ENCODE assay signal across 9 cellular contexts in genomic region chr1:31723828-31724359, GRCh38. TPM values are rescaled to one million over a fixed set of nuclear protein-coding genes. Genes with fewer than 3 reads are reported as not detected.
DNase-seq lines count a peak whose midpoint lies in the region; TF ChIP-seq lines count a peak whose summit lies in the region.
"Had no signal": no experiment of that assay in that cellular context is flagged by ENCODE, and none has a peak within 500 bp of the region (broad histone marks: within the 10 kb centered on the region; RNA-seq: fewer than 3 reads in every experiment).

No MANE protein-coding gene starts in this region.

- H3K36me3 ChIP-seq in SK-N-SH (replicated peaks in 1 of 2; ENCODE audit: control insufficient read depth in 1 of 2, insufficient read depth in 2 of 2, low read length in 1 of 2) = peaks cover 0 to 7% of the 10 kb centered on the region in 2 experiments

- CTCF ChIA-PET in SK-N-SH (lab: Yijun Ruan, JAX) = interaction anchor here (0.6 to 3.4 kb wide), 3 partner anchors 8 to 22 kb away, joined by 3 to 36 read pairs (median 22); no protein-coding TSS in a partner anchor

- no peaks in the 10 kb centered on the region for H3K79me2 ChIP-seq in SK-N-SH (ENCODE audit: insufficient read depth)

- no peak overlapping the region for H3K27ac ChIP-seq in SK-N-SH (ENCODE audit: low read depth in 2 of 2, low read length in 1 of 2)
- H3K27ac ChIP-seq: 22Rv1 had no signal

- H3F3A ChIP-seq in SK-N-SH (replicated peaks; ENCODE audit: insufficient read depth) = peaks cover 5% of the 10 kb centered on the region

- H3K4me1 ChIP-seq in SK-N-SH (ENCODE audit: control insufficient read depth in 1 of 2, insufficient read depth in 2 of 2, low read depth in 1 of 2, low read length in 1 of 2) = peaks cover 0 to 10% of the 10 kb centered on the region in 2 experiments; a peak in 1 of 4 replicates

- POLR2A ChIA-PET in SK-N-SH (lab: Yijun Ruan, JAX) = no interaction called here

- peak; percentile 72 for DNase-seq in DMS 273 (lab: John Stamatoyannopoulos, UW; ENCODE audit: unreplicated experiment)
- DNase-seq in DMS 273 treated with DMSO at 0.1 percent for 48 hours (lab: John Stamatoyannopoulos, UW) = no peak
- no peak for DNase-seq in SK-N-SH
- DNase-seq in choroid plexus epithelial cell (ENCODE audit: low read depth) = peak; percentile 74
- DNase-seq in medulla oblongata (ENCODE audit: extremely low spot score) = peak; percentile 49
- no peak for DNase-seq in NCI-H748 (lab: John Stamatoyannopoulos, UW; ENCODE audit: unreplicated experiment)
- no peak for DNase-seq in NCI-H2081 (lab: John Stamatoyannopoulos, UW)
- no peak for DNase-seq in foreskin melanocyte

- no peaks in the 10 kb centered on the region for H4K20me1 ChIP-seq in SK-N-SH (ENCODE audit: insufficient read depth)

- H2AFZ ChIP-seq in SK-N-SH (ENCODE audit: low read depth) = no peak overlapping the region

- H3K4me3 ChIP-seq in SK-N-SH (ENCODE audit: low read depth in 2 of 2, low read length in 1 of 2) (no peak overlapping the region), choroid plexus epithelial cell (ENCODE audit: low read depth, low read length) (no peak overlapping the region)

- no peaks in the 10 kb centered on the region for H3K9me3 ChIP-seq in SK-N-SH

- 75% methylated on average over 5 of the region's 5 CpGs for WGBS in SK-N-SH (ENCODE audit: low lambda C conversion rate)

- no peak overlapping the region for H3K9ac ChIP-seq in SK-N-SH

- no peak for TF ChIP-seq CTCF in SK-N-SH (IDR thresholded peaks at IDR 0.05)
- no peak for TF ChIP-seq CTCF in choroid plexus epithelial cell (conservative IDR thresholded peaks at IDR 0.05; ENCODE audit: low read depth, low read length)

- no peak overlapping the region for H3K4me2 ChIP-seq in SK-N-SH

- TF ChIP-seq RAD21 in SK-N-SH (IDR thresholded peaks at IDR 0.05; ENCODE audit: low read length) = no peak

- TF ChIP-seq EP300 in SK-N-SH (IDR thresholded peaks at IDR 0.05; ENCODE audit: borderline replicate concordance in 1 of 2, low read depth in 1 of 2, low read length in 1 of 2) = no peak

- no peaks in the 10 kb centered on the region for H3K9me2 ChIP-seq in SK-N-SH

- no peaks in the 10 kb centered on the region for H3K27me3 ChIP-seq in SK-N-SH (ENCODE audit: insufficient read depth)

TF ChIP-seq in SK-N-SH, 30 proteins besides CTCF, POLR2A, EP300 and RAD21:
- TF ChIP-seq, protein P1, sequence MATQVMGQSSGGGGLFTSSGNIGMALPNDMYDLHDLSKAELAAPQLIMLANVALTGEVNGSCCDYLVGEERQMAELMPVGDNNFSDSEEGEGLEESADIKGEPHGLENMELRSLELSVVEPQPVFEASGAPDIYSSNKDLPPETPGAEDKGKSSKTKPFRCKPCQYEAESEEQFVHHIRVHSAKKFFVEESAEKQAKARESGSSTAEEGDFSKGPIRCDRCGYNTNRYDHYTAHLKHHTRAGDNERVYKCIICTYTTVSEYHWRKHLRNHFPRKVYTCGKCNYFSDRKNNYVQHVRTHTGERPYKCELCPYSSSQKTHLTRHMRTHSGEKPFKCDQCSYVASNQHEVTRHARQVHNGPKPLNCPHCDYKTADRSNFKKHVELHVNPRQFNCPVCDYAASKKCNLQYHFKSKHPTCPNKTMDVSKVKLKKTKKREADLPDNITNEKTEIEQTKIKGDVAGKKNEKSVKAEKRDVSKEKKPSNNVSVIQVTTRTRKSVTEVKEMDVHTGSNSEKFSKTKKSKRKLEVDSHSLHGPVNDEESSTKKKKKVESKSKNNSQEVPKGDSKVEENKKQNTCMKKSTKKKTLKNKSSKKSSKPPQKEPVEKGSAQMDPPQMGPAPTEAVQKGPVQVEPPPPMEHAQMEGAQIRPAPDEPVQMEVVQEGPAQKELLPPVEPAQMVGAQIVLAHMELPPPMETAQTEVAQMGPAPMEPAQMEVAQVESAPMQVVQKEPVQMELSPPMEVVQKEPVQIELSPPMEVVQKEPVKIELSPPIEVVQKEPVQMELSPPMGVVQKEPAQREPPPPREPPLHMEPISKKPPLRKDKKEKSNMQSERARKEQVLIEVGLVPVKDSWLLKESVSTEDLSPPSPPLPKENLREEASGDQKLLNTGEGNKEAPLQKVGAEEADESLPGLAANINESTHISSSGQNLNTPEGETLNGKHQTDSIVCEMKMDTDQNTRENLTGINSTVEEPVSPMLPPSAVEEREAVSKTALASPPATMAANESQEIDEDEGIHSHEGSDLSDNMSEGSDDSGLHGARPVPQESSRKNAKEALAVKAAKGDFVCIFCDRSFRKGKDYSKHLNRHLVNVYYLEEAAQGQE (IDR thresholded peaks at IDR 0.05; ENCODE audit: low read depth, low read length) = peak; percentile 100
- no peak for TF ChIP-seq EZH2phosphoT487 (IDR thresholded peaks at IDR 0.05; ENCODE audit: borderline replicate concordance, low read depth)
TF ChIP-seq in SK-N-SH: peak in this region for 1.

RNA-seq across cellular contexts. Expression of gene COL16A1, which starts 20.1 kb away (rescaled TPM):
- polyA plus RNA-seq in SK-N-SH (2012; rRNA removed) = 9.0 and 10.4 TPM in 2 replicates
- polyA plus RNA-seq in SK-N-SH (2012; cell fraction: cytosol; rRNA removed) = 3.0 and 3.8 TPM in 2 replicates
- 38.2 and 47.3 TPM in 2 replicates for polyA plus RNA-seq in SK-N-SH (2012; cell fraction: nucleus; rRNA removed)

RNA-seq across cellular contexts. Expression of gene ADGRB2, which starts 40.2 kb away (rescaled TPM):
- polyA plus RNA-seq in SK-N-SH (2012; rRNA removed) = 10.6 and 13.0 TPM in 2 replicates
- 4.3 and 8.4 TPM in 2 replicates for polyA plus RNA-seq in SK-N-SH (2012; cell fraction: cytosol; rRNA removed)
- 41.8 and 66.9 TPM in 2 replicates for polyA plus RNA-seq in SK-N-SH (2012; cell fraction: nucleus; rRNA removed)

Comparison
In these comparisons a context has a peak if more than half of its experiments do, and no peak if none do; other contexts are left out.
1. DNase-seq: peak in DMS 273 (single experiment), choroid plexus epithelial cell (single experiment) and medulla oblongata (single experiment); none in DMS 273 treated with DMSO at 0.1 percent for 48 hours (single experiment), SK-N-SH (single experiment), NCI-H748 (single experiment), NCI-H2081 (0 of 2) and foreskin melanocyte (single experiment).